8 cellular contexts compared by ENCODE assay signal in the genomic region with DNA sequence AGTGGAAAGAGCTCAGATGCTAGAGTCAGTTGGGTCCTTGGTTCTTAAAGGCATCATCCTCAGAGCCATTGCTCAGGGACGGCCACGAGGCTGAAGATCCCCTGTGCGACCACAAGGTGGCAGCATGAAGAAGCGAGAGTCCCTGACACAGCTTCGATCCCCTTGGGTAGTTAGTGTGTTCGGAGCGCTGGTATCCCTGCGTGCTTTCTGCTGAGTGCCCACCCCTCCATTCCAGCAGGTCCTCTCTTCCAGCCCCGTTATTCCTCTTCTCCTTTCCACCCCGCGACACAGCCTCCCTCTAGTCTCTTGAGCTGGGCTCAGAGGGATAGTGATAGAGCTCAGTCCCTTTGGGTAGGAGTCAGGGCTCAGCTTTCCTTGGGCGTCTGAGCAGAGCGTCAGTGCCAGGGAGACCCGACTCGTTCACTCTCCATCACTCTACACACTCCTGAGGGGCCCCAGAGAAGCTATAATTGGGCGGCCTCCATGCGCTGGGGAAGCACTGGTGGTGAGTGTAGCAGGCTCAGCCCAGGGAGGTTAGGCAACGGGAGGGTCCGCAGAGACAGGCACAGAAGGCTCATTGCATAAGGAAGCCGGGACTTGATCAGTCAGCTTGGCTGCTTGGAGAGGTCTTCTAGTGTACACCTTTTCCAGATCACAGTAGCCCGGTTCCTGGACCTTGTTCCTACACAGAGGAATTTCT. TPM values are rescaled to one million over a fixed set of nuclear protein-coding genes. Genes with fewer than 3 reads are reported as not detected.
DNase-seq lines count a peak whose midpoint lies in the region; ATAC-seq and TF ChIP-seq lines count a peak whose summit lies in the region.

A gene with protein sequence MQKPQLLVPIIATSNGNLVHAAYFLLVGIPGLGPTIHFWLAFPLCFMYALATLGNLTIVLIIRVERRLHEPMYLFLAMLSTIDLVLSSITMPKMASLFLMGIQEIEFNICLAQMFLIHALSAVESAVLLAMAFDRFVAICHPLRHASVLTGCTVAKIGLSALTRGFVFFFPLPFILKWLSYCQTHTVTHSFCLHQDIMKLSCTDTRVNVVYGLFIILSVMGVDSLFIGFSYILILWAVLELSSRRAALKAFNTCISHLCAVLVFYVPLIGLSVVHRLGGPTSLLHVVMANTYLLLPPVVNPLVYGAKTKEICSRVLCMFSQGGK (plus strand): TSS at position 516 of the 700 bp plus-strand sequence. CDS start 2,314 bp downstream, outside the sequence.

- BruUV-seq in Panc1 (replicated peaks; lab: Mats Ljungman, UMichigan) = no TSS peak

- DNase-seq in EL (peak; percentile 65), Panc1 (ENCODE audit: low read depth, low spot score) (peak; percentile 75), foreskin fibroblast (peak; percentile 41 to 84), substantia nigra (lab: John Stamatoyannopoulos, UW) (peak in 39 of 49 donors; percentile 2 to 68 (median 37))
- peak; percentile 46 for DNase-seq in Jurkat, Clone E6-1 (ENCODE audit: low read depth, low spot score)
- peak; percentile 71 to 73 for DNase-seq in activated T-cell treated with anti-CD3 and anti-CD28 coated beads, Interleukin-2, amount 50 U/mL, for 72 hours

- H3K4me3 Mint-ChIP-seq in activated T-cell treated with anti-CD3 and anti-CD28 coated beads, Interleukin-2, amount 50 U/mL, for 72 hours = no peak within 1 kb of the TSS

- CTCF ChIA-PET in Panc1 (lab: Charles Lee) = interaction anchor here (0.6 to 2.5 kb wide), 8 partner anchors 10 to 1007 kb away, joined by 3 to 13 read pairs (median 6); no protein-coding TSS in a partner anchor

- H3K9me3 ChIP-seq in Panc1 (ENCODE audit: control insufficient read depth, insufficient read depth, low read depth, low read length) (no peaks in the 10 kb centered on the region), neutrophil (no peaks in the 10 kb centered on the region)

- H3K27ac ChIP-seq in Panc1 (ENCODE audit: low read length) = no peak within 1 kb of the TSS
- H3K27ac ChIP-seq in neutrophil = no peak within 1 kb of the TSS
- no peak within 1 kb of the TSS for H3K27ac ChIP-seq in substantia nigra (ENCODE audit: low read depth, low read length, poor library complexity, severe bottlenecking)

- H3K4me1 ChIP-seq in Panc1 (ENCODE audit: control insufficient read depth, insufficient read depth, low read length) = no peaks in the 10 kb centered on the region
- H3K4me1 ChIP-seq in neutrophil (ENCODE audit: control insufficient read depth in 1 of 2, insufficient read depth in 1 of 2, low read depth in 1 of 2, low read length in 1 of 2) = no peaks in the 10 kb centered on the region

- ATAC-seq in GM21737 (IDR thresholded peaks at IDR 0.05; ENCODE audit: unreplicated experiment) (peak; percentile 80), Panc1 (peak; percentile 97)
- ATAC-seq in activated T-cell treated with anti-CD3 and anti-CD28 coated beads, Interleukin-2, amount 50 U/mL, for 72 hours (replicated peaks in 1 of 2) = peak; percentile 90 to 91

- no peak within 1 kb of the TSS for H3K4me3 ChIP-seq in Jurkat, Clone E6-1 (ENCODE audit: low read length)
- peak within 1 kb of the TSS in 1 of 2 experiments; percentile 34; a peak in 2 of 4 replicates for H3K4me3 ChIP-seq in Panc1 (ENCODE audit: low read depth in 2 of 2, low read length in 2 of 2)
- no peak within 1 kb of the TSS for H3K4me3 ChIP-seq in foreskin fibroblast (ENCODE audit: low read depth in 1 of 2, low read length in 2 of 2)
- H3K4me3 ChIP-seq in neutrophil (ENCODE audit: low read depth in 1 of 2, low read length in 1 of 2) = no peak within 1 kb of the TSS

- TF ChIP-seq CTCF in Panc1 (IDR thresholded peaks at IDR 0.05) (peak; percentile 97), foreskin fibroblast (IDR thresholded peaks at IDR 0.05; ENCODE audit: low read depth, low read length) (peak; percentile 96), neutrophil (IDR thresholded peaks at IDR 0.05) (peak; percentile 75)

- H3K27me3 Mint-ChIP-seq in activated T-cell treated with anti-CD3 and anti-CD28 coated beads, Interleukin-2, amount 50 U/mL, for 72 hours (ENCODE audit: low read depth) = peaks cover 9% of the 10 kb centered on the region

- no peaks in the 10 kb centered on the region for H3K9me3 Mint-ChIP-seq in activated T-cell treated with anti-CD3 and anti-CD28 coated beads, Interleukin-2, amount 50 U/mL, for 72 hours

- H3K36me3 ChIP-seq in Panc1 (ENCODE audit: control insufficient read depth, insufficient read depth, low read length) (no peaks in the 10 kb centered on the region), neutrophil (no peaks in the 10 kb centered on the region)

- H3K4me1 Mint-ChIP-seq in activated T-cell treated with anti-CD3 and anti-CD28 coated beads, Interleukin-2, amount 50 U/mL, for 72 hours (ENCODE audit: low read depth) = no peaks in the 10 kb centered on the region

- in situ Hi-C loops in Panc1 (cut with HindIII; ENCODE audit: low pct_unique_long_range_greater_than_20kb, low sequenced_read_pairs) = no loop called here

- no peaks in the 10 kb centered on the region for H3K36me3 Mint-ChIP-seq in activated T-cell treated with anti-CD3 and anti-CD28 coated beads, Interleukin-2, amount 50 U/mL, for 72 hours (ENCODE audit: insufficient read depth in 2 of 2)

- intact Hi-C loops in Panc1 (cut with micrococcal nuclease; ENCODE audit: unreplicated experiment) = loop anchor here (1.0 to 10.0 kb wide), 3 partner anchors 190 to 458 kb away; no protein-coding TSS in a partner anchor

- H3K27me3 ChIP-seq in Panc1 (ENCODE audit: control insufficient read depth, insufficient read depth, low read length) (peaks cover 6% of the 10 kb centered on the region; the same call in 1 of the 2 replicates), neutrophil (peaks cover 35% of the 10 kb centered on the region)

- POLR2A ChIA-PET in Panc1 (lab: Charles Lee) = no interaction called here

- no peak within 1 kb of the TSS for H3K27ac Mint-ChIP-seq in activated T-cell treated with anti-CD3 and anti-CD28 coated beads, Interleukin-2, amount 50 U/mL, for 72 hours

RNA-seq across cellular contexts. Expression of the gene that starts here (rescaled TPM):
- not detected for polyA plus RNA-seq in Jurkat, Clone E6-1 (2012; ENCODE audit: insufficient read depth, insufficient read length)
- not detected for total RNA-seq in Panc1 (2021; ENCODE audit: unreplicated experiment)
- polyA plus RNA-seq in Panc1 (2012; ENCODE audit: insufficient read length) = not detected
- not detected for total RNA-seq in activated T-cell treated with anti-CD3 and anti-CD28 coated beads, Interleukin-2, amount 50 U/mL, for 72 hours

Comparison
In these comparisons a context has a peak if more than half of its experiments do, and no peak if none do; other contexts are left out.
1. Peak in DNase-seq and ATAC-seq in Panc1; RNA of the gene not detected or under 1 TPM.
2. Peak in DNase-seq and ATAC-seq in activated T-cell treated with anti-CD3 and anti-CD28 coated beads, Interleukin-2, amount 50 U/mL, for 72 hours; RNA of the gene not detected or under 1 TPM.